Comparison of ENCODE assay signal across 15 cellular contexts in genomic region chr3:114299925-114300624, GRCh38. TPM values are rescaled to one million over a fixed set of nuclear protein-coding genes. Genes with fewer than 3 reads are reported as not detected.
A peak's percentile ranks its signal among the peaks of the same experiment; 100 is the strongest.
DNase-seq lines count a peak whose midpoint lies in the region; ATAC-seq and TF ChIP-seq lines count a peak whose summit lies in the region.
"Had no signal": no experiment of that assay in that cellular context is flagged by ENCODE, and none has a peak within 500 bp of the region (broad histone marks: within the 10 kb centered on the region; RNA-seq: fewer than 3 reads in every experiment).

No MANE protein-coding gene starts in this region.

- H3K4me3 ChIP-seq in left lung: no peak overlapping the region
- H3K4me3 ChIP-seq: left ventricle myocardium inferior, upper lobe of right lung had no signal

- TF ChIP-seq CTCF in left lung (IDR thresholded peaks at IDR 0.05): no peak

- ATAC-seq in GM19395 (IDR thresholded peaks at IDR 0.05; ENCODE audit: unreplicated experiment) (peak; percentile 64), HG03442 (IDR thresholded peaks at IDR 0.05; ENCODE audit: unreplicated experiment) (peak; percentile 49), naive B cell (ENCODE audit: low read depth in 2 of 2) (peak; percentile 52 to 58), GM21737 (IDR thresholded peaks at IDR 0.05; ENCODE audit: unreplicated experiment) (no peak), left lung (no peak)

- H3K4me1 ChIP-seq in left lung: no peaks in the 10 kb centered on the region
- H3K4me1 ChIP-seq: left ventricle myocardium inferior, upper lobe of right lung had no signal

- H3K27me3 ChIP-seq in left lung: no peaks in the 10 kb centered on the region
- H3K27me3 ChIP-seq: upper lobe of right lung had no signal

- no peak overlapping the region for H3K4me3 Mint-ChIP-seq in activated CD4-positive, alpha-beta T cell treated with anti-CD3 and anti-CD28 coated beads, Interleukin-2, amount 10 ng/mL, durations not matched to agents 24 days and 14 days
- peak overlapping the region in 2 of 8 donors; percentile 16 to 68 for H3K4me3 Mint-ChIP-seq in naive B cell

- no peaks in the 10 kb centered on the region for H3K36me3 ChIP-seq in left lung
- H3K36me3 ChIP-seq: left ventricle myocardium inferior, upper lobe of right lung had no signal

- peak; percentile 37 for DNase-seq in activated CD4-positive, alpha-beta T cell treated with anti-CD3 and anti-CD28 coated beads, Interleukin-2, amount 10 ng/mL, durations not matched to agents 24 days and 14 days
- no peak for DNase-seq in activated CD4-positive, alpha-beta T cell treated with anti-CD3 and anti-CD28 coated beads for 4 hours
- DNase-seq in naive B cell (no peak), A172 (ENCODE audit: low spot score) (no peak), left lung (no peak)
- DNase-seq: KG1, left ventricle myocardium inferior, NCI-H1048, small intestine, upper lobe of right lung had no signal

- H3K36me3 Mint-ChIP-seq in activated CD4-positive, alpha-beta T cell treated with anti-CD3 and anti-CD28 coated beads, Interleukin-2, amount 10 ng/mL, durations not matched to agents 24 days and 14 days (ENCODE audit: low read depth): no peaks in the 10 kb centered on the region
- no peaks in the 10 kb centered on the region for H3K36me3 Mint-ChIP-seq in naive B cell

- peaks cover 7% of the 10 kb centered on the region for H3K4me1 Mint-ChIP-seq in activated CD4-positive, alpha-beta T cell treated with anti-CD3 and anti-CD28 coated beads, Interleukin-2, amount 10 ng/mL, durations not matched to agents 24 days and 14 days
- H3K4me1 Mint-ChIP-seq in naive B cell: peaks cover 14 to 26% (median 22%) of the 10 kb centered on the region in 3 donors

- no peak overlapping the region for H3K27ac ChIP-seq in left lung
- H3K27ac ChIP-seq: HL-60, left ventricle myocardium inferior, upper lobe of right lung had no signal

- intact Hi-C loops in activated CD4-positive, alpha-beta T cell treated with anti-CD3 and anti-CD28 coated beads, Interleukin-2, amount 10 ng/mL, durations not matched to agents 24 days and 14 days (cut with micrococcal nuclease): no loop called here
- intact Hi-C loops in left lung (cut with DNase I): no loop called here

- H3K9me3 ChIP-seq in left lung: no peaks in the 10 kb centered on the region
- H3K9me3 ChIP-seq: left ventricle myocardium inferior, upper lobe of right lung had no signal

- no peak overlapping the region for H3K27ac Mint-ChIP-seq in activated CD4-positive, alpha-beta T cell treated with anti-CD3 and anti-CD28 coated beads, Interleukin-2, amount 10 ng/mL, durations not matched to agents 24 days and 14 days
- peak overlapping the region in 3 of 6 donors; percentile 31 to 67 (median 45) for H3K27ac Mint-ChIP-seq in naive B cell

- H3K9me3 Mint-ChIP-seq in activated CD4-positive, alpha-beta T cell treated with anti-CD3 and anti-CD28 coated beads, Interleukin-2, amount 10 ng/mL, durations not matched to agents 24 days and 14 days: peaks cover 3% of the 10 kb centered on the region
- peaks cover 0 to 2% (median 0%) of the 10 kb centered on the region in 7 donors for H3K9me3 Mint-ChIP-seq in naive B cell

- H3K27me3 Mint-ChIP-seq in activated CD4-positive, alpha-beta T cell treated with anti-CD3 and anti-CD28 coated beads, Interleukin-2, amount 10 ng/mL, durations not matched to agents 24 days and 14 days: no peaks in the 10 kb centered on the region
- H3K27me3 Mint-ChIP-seq in naive B cell: peaks cover 0 to 7% (median 0%) of the 10 kb centered on the region in 3 donors

RNA-seq across cellular contexts. Expression of gene TIGIT, which starts 6.2 kb away (rescaled TPM):
- 2.5 and 4.7 TPM in 2 replicates for total RNA-seq in activated CD4-positive, alpha-beta T cell treated with anti-CD3 and anti-CD28 coated beads, Interleukin-2, amount 10 ng/mL, durations not matched to agents 24 days and 14 days
- 1 to 10 TPM in 3 of 6 donors, under 1 TPM in 3; 0.49 to 2.1 (median 0.92) TPM for polyA plus RNA-seq in naive B cell (ENCODE audit: low read depth in 6 of 6)
- not detected in 2 replicates for total RNA-seq in A172 (2014; rRNA removed; shearing (Covaris generic))
- 1 to 10 TPM in 1 of 2 donors, under 1 TPM in 1; 0.86 to 1.2 TPM for total RNA-seq in left lung
- total RNA-seq: Daoy, left ventricle myocardium inferior had no signal

Comparison
In these comparisons a context has a peak if more than half of its experiments do, and no peak if none do; other contexts are left out.
1. ATAC-seq: peak in GM19395 (single experiment), HG03442 (single experiment) and naive B cell (2 of 2); none in GM21737 (single experiment) and left lung (single experiment).